ENCODE assay signal across 1 cellular context in the genomic region with DNA sequence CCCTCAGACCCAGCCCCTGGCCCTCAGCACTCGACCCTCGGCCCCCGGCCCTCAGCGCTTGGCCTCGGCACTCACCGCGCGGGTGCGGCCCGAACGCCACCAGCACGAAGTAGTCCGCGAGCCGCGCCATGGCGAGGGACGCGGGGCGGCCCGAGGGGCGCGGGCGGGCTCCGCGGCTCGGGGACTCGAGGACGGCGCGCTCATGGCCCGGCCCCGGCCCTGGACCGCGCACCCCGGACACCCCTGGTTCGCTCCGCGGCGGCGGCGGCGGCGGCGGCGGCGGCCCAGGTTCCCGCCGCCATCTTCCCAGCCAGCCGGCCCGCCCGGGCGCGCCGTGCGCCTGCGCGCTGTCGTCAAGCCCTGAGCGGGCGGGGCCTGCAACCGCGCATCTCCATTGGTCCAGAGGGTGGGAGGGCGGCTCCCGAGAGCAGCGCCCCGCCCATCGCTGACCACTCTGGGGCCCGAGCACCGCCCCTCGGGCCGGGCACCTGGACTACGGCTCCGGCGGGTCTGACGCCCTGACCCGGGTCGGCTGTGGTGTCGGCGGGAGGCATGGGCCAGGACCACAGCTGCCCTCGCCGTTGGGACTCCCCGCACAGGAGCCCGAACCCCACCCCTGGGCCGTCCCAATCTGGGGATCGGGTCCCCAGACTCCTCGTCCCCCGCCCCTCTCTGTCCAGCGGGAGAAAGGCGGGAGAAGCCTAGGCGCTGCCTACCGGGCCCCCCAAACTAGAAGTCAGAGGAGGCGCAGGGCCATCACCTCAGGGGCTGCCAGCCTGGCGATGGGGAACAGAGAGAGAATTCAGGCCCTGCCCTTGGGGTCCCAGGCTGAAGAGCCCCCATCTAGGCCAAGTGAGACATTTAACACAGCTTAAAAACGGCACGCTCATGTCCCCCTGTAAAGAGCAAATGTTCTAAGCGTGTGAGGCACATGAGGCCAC.
TF ChIP-seq lines count a peak whose summit lies in the region.

A gene with protein sequence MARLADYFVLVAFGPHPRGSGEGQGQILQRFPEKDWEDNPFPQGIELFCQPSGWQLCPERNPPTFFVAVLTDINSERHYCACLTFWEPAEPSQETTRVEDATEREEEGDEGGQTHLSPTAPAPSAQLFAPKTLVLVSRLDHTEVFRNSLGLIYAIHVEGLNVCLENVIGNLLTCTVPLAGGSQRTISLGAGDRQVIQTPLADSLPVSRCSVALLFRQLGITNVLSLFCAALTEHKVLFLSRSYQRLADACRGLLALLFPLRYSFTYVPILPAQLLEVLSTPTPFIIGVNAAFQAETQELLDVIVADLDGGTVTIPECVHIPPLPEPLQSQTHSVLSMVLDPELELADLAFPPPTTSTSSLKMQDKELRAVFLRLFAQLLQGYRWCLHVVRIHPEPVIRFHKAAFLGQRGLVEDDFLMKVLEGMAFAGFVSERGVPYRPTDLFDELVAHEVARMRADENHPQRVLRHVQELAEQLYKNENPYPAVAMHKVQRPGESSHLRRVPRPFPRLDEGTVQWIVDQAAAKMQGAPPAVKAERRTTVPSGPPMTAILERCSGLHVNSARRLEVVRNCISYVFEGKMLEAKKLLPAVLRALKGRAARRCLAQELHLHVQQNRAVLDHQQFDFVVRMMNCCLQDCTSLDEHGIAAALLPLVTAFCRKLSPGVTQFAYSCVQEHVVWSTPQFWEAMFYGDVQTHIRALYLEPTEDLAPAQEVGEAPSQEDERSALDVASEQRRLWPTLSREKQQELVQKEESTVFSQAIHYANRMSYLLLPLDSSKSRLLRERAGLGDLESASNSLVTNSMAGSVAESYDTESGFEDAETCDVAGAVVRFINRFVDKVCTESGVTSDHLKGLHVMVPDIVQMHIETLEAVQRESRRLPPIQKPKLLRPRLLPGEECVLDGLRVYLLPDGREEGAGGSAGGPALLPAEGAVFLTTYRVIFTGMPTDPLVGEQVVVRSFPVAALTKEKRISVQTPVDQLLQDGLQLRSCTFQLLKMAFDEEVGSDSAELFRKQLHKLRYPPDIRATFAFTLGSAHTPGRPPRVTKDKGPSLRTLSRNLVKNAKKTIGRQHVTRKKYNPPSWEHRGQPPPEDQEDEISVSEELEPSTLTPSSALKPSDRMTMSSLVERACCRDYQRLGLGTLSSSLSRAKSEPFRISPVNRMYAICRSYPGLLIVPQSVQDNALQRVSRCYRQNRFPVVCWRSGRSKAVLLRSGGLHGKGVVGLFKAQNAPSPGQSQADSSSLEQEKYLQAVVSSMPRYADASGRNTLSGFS (N-terminal part only) (minus strand): TSS at position 325 of the 941 bp plus-strand sequence. CDS start 195 bp downstream, at position 130.

TF ChIP-seq in HepG2, 621 proteins besides CTCF, POLR2A, EP300 and RAD21 (continued from another document and continues in another):
- TF ChIP-seq, protein P1, sequence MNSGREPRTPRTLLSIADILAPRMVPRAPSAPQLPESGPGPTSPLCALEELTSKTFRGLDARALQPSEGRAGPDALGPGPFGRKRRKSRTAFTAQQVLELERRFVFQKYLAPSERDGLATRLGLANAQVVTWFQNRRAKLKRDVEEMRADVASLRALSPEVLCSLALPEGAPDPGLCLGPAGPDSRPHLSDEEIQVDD (CRISPR knock-in tag; IDR thresholded peaks at IDR 0.05; ENCODE audit: borderline replicate concordance), result 0 out of 2 replicates have a peak, but pooled peaks have one; percentile 56
- TF ChIP-seq ZNF598 (CRISPR knock-in tag; IDR thresholded peaks at IDR 0.05; ENCODE audit: borderline replicate concordance), result peak; percentile 30; the same call in 1 of the 2 replicates
- TF ChIP-seq ZSCAN30 (CRISPR knock-in tag; IDR thresholded peaks at IDR 0.05), result no peak
- TF ChIP-seq ZNF468 (CRISPR knock-in tag; IDR thresholded peaks at IDR 0.05), result no peak
- TF ChIP-seq ZNF431 (CRISPR knock-in tag; IDR thresholded peaks at IDR 0.05; ENCODE audit: borderline replicate concordance, low read depth), result no peak
- TF ChIP-seq, protein P2, sequence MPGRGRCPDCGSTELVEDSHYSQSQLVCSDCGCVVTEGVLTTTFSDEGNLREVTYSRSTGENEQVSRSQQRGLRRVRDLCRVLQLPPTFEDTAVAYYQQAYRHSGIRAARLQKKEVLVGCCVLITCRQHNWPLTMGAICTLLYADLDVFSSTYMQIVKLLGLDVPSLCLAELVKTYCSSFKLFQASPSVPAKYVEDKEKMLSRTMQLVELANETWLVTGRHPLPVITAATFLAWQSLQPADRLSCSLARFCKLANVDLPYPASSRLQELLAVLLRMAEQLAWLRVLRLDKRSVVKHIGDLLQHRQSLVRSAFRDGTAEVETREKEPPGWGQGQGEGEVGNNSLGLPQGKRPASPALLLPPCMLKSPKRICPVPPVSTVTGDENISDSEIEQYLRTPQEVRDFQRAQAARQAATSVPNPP (CRISPR knock-in tag; IDR thresholded peaks at IDR 0.05), result no peak
- TF ChIP-seq, protein P3, sequence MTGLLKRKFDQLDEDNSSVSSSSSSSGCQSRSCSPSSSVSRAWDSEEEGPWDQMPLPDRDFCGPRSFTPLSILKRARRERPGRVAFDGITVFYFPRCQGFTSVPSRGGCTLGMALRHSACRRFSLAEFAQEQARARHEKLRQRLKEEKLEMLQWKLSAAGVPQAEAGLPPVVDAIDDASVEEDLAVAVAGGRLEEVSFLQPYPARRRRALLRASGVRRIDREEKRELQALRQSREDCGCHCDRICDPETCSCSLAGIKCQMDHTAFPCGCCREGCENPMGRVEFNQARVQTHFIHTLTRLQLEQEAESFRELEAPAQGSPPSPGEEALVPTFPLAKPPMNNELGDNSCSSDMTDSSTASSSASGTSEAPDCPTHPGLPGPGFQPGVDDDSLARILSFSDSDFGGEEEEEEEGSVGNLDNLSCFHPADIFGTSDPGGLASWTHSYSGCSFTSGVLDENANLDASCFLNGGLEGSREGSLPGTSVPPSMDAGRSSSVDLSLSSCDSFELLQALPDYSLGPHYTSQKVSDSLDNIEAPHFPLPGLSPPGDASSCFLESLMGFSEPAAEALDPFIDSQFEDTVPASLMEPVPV (CRISPR knock-in tag; IDR thresholded peaks at IDR 0.05), result no peak
- TF ChIP-seq, protein P4, sequence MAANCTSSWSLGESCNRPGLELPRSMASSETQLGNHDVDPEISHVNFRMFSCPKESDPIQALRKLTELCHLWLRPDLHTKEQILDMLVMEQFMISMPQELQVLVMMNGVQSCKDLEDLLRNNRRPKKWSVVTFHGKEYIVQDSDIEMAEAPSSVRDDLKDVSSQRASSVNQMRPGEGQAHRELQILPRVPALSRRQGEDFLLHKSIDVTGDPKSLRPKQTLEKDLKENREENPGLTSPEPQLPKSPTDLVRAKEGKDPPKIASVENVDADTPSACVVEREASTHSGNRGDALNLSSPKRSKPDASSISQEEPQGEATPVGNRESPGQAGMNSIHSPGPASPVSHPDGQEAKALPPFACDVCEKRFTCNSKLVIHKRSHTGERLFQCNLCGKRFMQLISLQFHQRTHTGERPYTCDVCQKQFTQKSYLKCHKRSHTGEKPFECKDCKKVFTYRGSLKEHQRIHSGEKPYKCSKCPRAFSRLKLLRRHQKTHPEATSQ (CRISPR knock-in tag; IDR thresholded peaks at IDR 0.05; ENCODE audit: borderline replicate concordance), result no peak
- no peak for TF ChIP-seq ATF7-NPFF (CRISPR knock-in tag; IDR thresholded peaks at IDR 0.05; ENCODE audit: low read depth)
- TF ChIP-seq RBFOX2 (IDR thresholded peaks at IDR 0.05; ENCODE audit: low read depth, low read length), result peak; percentile 83
- no peak for TF ChIP-seq FOXK2 (IDR thresholded peaks at IDR 0.05)
- TF ChIP-seq ZNF333 (CRISPR knock-in tag; IDR thresholded peaks at IDR 0.05; ENCODE audit: borderline replicate concordance), result no peak
- TF ChIP-seq ZNF644 (CRISPR knock-in tag; IDR thresholded peaks at IDR 0.05; ENCODE audit: low read depth), result no peak
- TF ChIP-seq JARID2 (CRISPR knock-in tag; IDR thresholded peaks at IDR 0.05; ENCODE audit: insufficient replicate concordance), result no peak
- no peak for TF ChIP-seq RBAK (CRISPR knock-in tag; IDR thresholded peaks at IDR 0.05)
- TF ChIP-seq MBD4 (IDR thresholded peaks at IDR 0.05; ENCODE audit: borderline replicate concordance, low read length), result no peak
- peak; percentile 52; the same call in 1 of the 2 replicates for TF ChIP-seq GATA4 (IDR thresholded peaks at IDR 0.05; ENCODE audit: borderline replicate concordance, low read depth)
- TF ChIP-seq MIER3 (CRISPR knock-in tag; IDR thresholded peaks at IDR 0.05; ENCODE audit: borderline replicate concordance), result peak; percentile 36; the same call in 1 of the 2 replicates
- TF ChIP-seq HMG20B (CRISPR knock-in tag; conservative IDR thresholded peaks at IDR 0.05), result no peak
- TF ChIP-seq, protein P5, sequence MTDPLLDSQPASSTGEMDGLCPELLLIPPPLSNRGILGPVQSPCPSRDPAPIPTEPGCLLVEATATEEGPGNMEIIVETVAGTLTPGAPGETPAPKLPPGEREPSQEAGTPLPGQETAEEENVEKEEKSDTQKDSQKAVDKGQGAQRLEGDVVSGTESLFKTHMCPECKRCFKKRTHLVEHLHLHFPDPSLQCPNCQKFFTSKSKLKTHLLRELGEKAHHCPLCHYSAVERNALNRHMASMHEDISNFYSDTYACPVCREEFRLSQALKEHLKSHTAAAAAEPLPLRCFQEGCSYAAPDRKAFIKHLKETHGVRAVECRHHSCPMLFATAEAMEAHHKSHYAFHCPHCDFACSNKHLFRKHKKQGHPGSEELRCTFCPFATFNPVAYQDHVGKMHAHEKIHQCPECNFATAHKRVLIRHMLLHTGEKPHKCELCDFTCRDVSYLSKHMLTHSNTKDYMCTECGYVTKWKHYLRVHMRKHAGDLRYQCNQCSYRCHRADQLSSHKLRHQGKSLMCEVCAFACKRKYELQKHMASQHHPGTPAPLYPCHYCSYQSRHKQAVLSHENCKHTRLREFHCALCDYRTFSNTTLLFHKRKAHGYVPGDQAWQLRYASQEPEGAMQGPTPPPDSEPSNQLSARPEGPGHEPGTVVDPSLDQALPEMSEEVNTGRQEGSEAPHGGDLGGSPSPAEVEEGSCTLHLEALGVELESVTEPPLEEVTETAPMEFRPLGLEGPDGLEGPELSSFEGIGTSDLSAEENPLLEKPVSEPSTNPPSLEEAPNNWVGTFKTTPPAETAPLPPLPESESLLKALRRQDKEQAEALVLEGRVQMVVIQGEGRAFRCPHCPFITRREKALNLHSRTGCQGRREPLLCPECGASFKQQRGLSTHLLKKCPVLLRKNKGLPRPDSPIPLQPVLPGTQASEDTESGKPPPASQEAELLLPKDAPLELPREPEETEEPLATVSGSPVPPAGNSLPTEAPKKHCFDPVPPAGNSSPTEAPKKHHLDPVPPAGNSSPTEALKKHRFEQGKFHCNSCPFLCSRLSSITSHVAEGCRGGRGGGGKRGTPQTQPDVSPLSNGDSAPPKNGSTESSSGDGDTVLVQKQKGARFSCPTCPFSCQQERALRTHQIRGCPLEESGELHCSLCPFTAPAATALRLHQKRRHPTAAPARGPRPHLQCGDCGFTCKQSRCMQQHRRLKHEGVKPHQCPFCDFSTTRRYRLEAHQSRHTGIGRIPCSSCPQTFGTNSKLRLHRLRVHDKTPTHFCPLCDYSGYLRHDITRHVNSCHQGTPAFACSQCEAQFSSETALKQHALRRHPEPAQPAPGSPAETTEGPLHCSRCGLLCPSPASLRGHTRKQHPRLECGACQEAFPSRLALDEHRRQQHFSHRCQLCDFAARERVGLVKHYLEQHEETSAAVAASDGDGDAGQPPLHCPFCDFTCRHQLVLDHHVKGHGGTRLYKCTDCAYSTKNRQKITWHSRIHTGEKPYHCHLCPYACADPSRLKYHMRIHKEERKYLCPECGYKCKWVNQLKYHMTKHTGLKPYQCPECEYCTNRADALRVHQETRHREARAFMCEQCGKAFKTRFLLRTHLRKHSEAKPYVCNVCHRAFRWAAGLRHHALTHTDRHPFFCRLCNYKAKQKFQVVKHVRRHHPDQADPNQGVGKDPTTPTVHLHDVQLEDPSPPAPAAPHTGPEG (CRISPR knock-in tag; IDR thresholded peaks at IDR 0.05), result no peak
- no peak for TF ChIP-seq SOX5 (CRISPR knock-in tag; IDR thresholded peaks at IDR 0.05; ENCODE audit: borderline replicate concordance)
- no peak for TF ChIP-seq ZFP36 (IDR thresholded peaks at IDR 0.05; ENCODE audit: borderline replicate concordance, low read depth, low read length, partially characterized antibody)
- no peak for TF ChIP-seq ZNF326 (CRISPR knock-in tag; IDR thresholded peaks at IDR 0.05; ENCODE audit: borderline replicate concordance)
- TF ChIP-seq ZFY (CRISPR knock-in tag; IDR thresholded peaks at IDR 0.05), result peak; percentile 75
- 0 out of 2 replicates have a peak, but pooled peaks have one; percentile 14 for TF ChIP-seq SIN3A (IDR thresholded peaks at IDR 0.05; ENCODE audit: borderline replicate concordance, low read depth, low read length)
- TF ChIP-seq, protein P6, sequence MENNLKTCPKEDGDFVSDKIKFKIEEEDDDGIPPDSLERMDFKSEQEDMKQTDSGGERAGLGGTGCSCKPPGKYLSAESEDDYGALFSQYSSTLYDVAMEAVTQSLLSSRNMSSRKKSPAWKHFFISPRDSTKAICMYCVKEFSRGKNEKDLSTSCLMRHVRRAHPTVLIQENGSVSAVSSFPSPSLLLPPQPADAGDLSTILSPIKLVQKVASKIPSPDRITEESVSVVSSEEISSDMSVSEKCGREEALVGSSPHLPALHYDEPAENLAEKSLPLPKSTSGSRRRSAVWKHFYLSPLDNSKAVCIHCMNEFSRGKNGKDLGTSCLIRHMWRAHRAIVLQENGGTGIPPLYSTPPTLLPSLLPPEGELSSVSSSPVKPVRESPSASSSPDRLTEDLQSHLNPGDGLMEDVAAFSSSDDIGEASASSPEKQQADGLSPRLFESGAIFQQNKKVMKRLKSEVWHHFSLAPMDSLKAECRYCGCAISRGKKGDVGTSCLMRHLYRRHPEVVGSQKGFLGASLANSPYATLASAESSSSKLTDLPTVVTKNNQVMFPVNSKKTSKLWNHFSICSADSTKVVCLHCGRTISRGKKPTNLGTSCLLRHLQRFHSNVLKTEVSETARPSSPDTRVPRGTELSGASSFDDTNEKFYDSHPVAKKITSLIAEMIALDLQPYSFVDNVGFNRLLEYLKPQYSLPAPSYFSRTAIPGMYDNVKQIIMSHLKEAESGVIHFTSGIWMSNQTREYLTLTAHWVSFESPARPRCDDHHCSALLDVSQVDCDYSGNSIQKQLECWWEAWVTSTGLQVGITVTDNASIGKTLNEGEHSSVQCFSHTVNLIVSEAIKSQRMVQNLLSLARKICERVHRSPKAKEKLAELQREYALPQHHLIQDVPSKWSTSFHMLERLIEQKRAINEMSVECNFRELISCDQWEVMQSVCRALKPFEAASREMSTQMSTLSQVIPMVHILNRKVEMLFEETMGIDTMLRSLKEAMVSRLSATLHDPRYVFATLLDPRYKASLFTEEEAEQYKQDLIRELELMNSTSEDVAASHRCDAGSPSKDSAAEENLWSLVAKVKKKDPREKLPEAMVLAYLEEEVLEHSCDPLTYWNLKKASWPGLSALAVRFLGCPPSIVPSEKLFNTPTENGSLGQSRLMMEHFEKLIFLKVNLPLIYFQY (CRISPR knock-in tag; IDR thresholded peaks at IDR 0.05; ENCODE audit: borderline replicate concordance), result peak; percentile 90; the same call in 1 of the 2 replicates
- no peak for TF ChIP-seq KDM1A (CRISPR knock-in tag; IDR thresholded peaks at IDR 0.05)
- no peak for TF ChIP-seq CEBPG (CRISPR knock-in tag; IDR thresholded peaks at IDR 0.05)
- TF ChIP-seq, protein P7, sequence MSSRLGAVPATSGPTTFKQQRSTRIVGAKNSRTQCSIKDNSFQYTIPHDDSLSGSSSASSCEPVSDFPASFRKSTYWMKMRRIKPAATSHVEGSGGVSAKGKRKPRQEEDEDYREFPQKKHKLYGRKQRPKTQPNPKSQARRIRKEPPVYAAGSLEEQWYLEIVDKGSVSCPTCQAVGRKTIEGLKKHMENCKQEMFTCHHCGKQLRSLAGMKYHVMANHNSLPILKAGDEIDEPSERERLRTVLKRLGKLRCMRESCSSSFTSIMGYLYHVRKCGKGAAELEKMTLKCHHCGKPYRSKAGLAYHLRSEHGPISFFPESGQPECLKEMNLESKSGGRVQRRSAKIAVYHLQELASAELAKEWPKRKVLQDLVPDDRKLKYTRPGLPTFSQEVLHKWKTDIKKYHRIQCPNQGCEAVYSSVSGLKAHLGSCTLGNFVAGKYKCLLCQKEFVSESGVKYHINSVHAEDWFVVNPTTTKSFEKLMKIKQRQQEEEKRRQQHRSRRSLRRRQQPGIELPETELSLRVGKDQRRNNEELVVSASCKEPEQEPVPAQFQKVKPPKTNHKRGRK (CRISPR knock-in tag; IDR thresholded peaks at IDR 0.05), result no peak
- TF ChIP-seq ZNF432 (CRISPR knock-in tag; IDR thresholded peaks at IDR 0.05; ENCODE audit: borderline replicate concordance), result no peak
